Comparison of ENCODE assay signal across 8 cellular contexts in the genomic region with DNA sequence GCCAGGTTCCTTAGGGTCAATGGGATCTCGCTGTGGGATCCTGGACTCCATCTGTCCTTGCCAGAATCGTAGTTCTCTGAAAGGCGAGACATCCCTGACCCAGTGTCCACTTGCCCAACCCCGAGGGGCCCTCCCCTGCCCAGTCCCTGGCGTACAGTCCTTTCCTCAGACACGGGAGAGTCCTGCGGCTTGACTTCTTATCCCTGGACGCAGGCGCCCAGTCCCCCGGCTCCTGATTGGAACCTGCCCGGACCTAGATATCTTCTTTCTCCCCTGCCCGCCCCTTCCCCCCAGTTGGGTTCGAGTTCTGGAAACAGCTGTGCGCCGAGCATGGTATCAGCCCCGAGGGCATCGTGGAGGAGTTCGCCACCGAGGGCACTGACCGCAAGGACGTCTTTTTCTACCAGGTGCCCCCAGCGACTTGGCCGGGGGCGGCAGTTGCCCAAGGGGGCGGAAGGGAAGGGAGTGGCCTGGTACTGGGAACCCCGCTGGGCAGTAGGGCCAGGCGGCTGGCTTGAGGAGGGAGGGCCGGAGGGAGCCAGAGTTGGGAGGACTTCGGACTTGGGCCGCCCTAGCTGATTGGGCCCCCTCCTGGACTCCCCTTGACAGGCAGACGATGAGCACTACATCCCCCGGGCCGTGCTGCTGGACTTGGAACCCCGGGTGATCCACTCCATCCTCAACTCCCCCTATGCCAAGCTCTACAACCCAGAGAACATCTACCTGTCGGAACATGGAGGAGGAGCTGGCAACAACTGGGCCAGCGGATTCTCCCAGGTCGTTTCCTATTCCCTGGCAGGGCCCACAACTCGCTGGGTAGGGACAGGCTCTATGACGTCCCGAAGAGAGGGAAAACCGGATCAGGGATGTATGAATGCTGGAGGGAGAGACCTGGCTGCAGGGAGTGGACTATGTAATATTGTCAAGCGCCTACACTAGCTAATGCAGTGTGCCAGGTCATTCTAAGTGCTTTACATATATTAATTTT. TPM values are rescaled to one million over a fixed set of nuclear protein-coding genes. Genes with fewer than 3 reads are reported as not detected.
DNase-seq lines count a peak whose midpoint lies in the region; ATAC-seq and TF ChIP-seq lines count a peak whose summit lies in the region.
"Not testable (repeated sequence)": the region's sequence is repeated elsewhere in the genome, so short reads cannot be mapped to it uniquely, and the experiment has no call there.

No MANE protein-coding gene starts in this region.

- not testable (repeated sequence) for H3F3A ChIP-seq in GM23248 (ENCODE audit: insufficient read depth)

- H3K27me3 Mint-ChIP-seq in CD4-positive, CD25-positive, alpha-beta regulatory T cell; brain; naive thymus-derived CD8-positive, alpha-beta T cell; stimulated activated memory B cell treated with anti-CD40 and anti-IgM and Interleukin-4, amounts not matched to agents 10 μg/mL and 1 μg/mL and 100 μg/mL, for 72 hours: not testable (repeated sequence)

- not testable (repeated sequence) for DNase-seq in CD4-positive, CD25-positive, alpha-beta regulatory T cell
- peak; percentile 9 for DNase-seq in GM23248
- peak; percentile 67 for DNase-seq in NCI-H146 (lab: John Stamatoyannopoulos, UW)
- peak; percentile 11 for DNase-seq in activated CD4-positive, alpha-beta T cell treated with anti-CD3 and anti-CD28 coated beads for 1 hour
- peak in 2 of 5 donors; percentile 59 to 71 for DNase-seq in heart left ventricle
- peak in 3 of 10 donors; percentile 6 to 21 (median 15) for DNase-seq in naive thymus-derived CD8-positive, alpha-beta T cell

- peak overlapping the region; percentile 92 for H2AFZ ChIP-seq in GM23248

- H3K27ac ChIP-seq in CD4-positive, CD25-positive, alpha-beta regulatory T cell (ENCODE audit: insufficient read depth, low read length, poor library complexity, severe bottlenecking): peak overlapping the region; percentile 76
- H3K27ac ChIP-seq in GM23248 (peak overlapping the region; percentile 89), heart left ventricle (peak overlapping the region; percentile 43 to 97 (median 90))

- intact Hi-C loops in heart left ventricle (cut with DNase I): loop anchor here in 9 of 10 donors (1.0 to 10.0 kb wide), 10 partner anchors 31 to 155 kb away; a partner anchor contains a TSS

- H3K36me3 Mint-ChIP-seq in CD4-positive, CD25-positive, alpha-beta regulatory T cell: peaks cover 27% of the 10 kb centered on the region
- H3K36me3 Mint-ChIP-seq in brain: peaks cover 30% of the 10 kb centered on the region
- H3K36me3 Mint-ChIP-seq in naive thymus-derived CD8-positive, alpha-beta T cell: peaks cover 3 to 46% (median 19%) of the 10 kb centered on the region in 3 donors
- peaks cover 34% of the 10 kb centered on the region for H3K36me3 Mint-ChIP-seq in stimulated activated memory B cell treated with anti-CD40 and anti-IgM and Interleukin-4, amounts not matched to agents 10 μg/mL and 1 μg/mL and 100 μg/mL, for 72 hours

- not testable (repeated sequence) for ATAC-seq in CD4-positive, CD25-positive, alpha-beta regulatory T cell (ENCODE audit: low read depth in 2 of 2); naive thymus-derived CD8-positive, alpha-beta T cell; stimulated activated memory B cell treated with anti-CD40 and anti-IgM and Interleukin-4, amounts not matched to agents 10 μg/mL and 1 μg/mL and 100 μg/mL, for 72 hours
- peak in 3 of 4 donors; percentile 7 to 51 (median 44) for ATAC-seq in heart left ventricle

- not testable (repeated sequence) for H3K9me2 ChIP-seq in GM23248 (ENCODE audit: insufficient read depth)

- H3K4me3 ChIP-seq in CD4-positive, CD25-positive, alpha-beta regulatory T cell (ENCODE audit: low read depth, low read length): peak overlapping the region; percentile 88
- H3K4me3 ChIP-seq in GM23248 (peak overlapping the region; percentile 99), heart left ventricle (peak overlapping the region; percentile 53 to 96 (median 86))

- H3K27me3 ChIP-seq in CD4-positive, CD25-positive, alpha-beta regulatory T cell (ENCODE audit: control insufficient read depth, insufficient read depth, low read length); GM23248 (replicated peaks; ENCODE audit: insufficient read depth); heart left ventricle: not testable (repeated sequence)

- POLR2A ChIA-PET in naive thymus-derived CD8-positive, alpha-beta T cell (lab: Charles Lee): interaction anchor here (0.5 to 3.3 kb wide), 22 partner anchors 9 to 757 kb away, joined by 3 to 26 read pairs (median 4); a partner anchor contains a TSS

- peaks cover 44% of the 10 kb centered on the region for H3K4me1 ChIP-seq in CD4-positive, CD25-positive, alpha-beta regulatory T cell (ENCODE audit: control insufficient read depth, insufficient read depth, low read length, poor library complexity, severe bottlenecking)
- H3K4me1 ChIP-seq in GM23248 (ENCODE audit: insufficient read depth) (peaks cover 12% of the 10 kb centered on the region), heart left ventricle (peaks cover 3 to 42% (median 33%) of the 10 kb centered on the region in 12 donors)

- peak overlapping the region; percentile 92 for H3K9ac ChIP-seq in GM23248

- H3K27ac Mint-ChIP-seq in CD4-positive, CD25-positive, alpha-beta regulatory T cell: peak overlapping the region; percentile 97 to 100 (median 100)
- peak overlapping the region; percentile 92 to 99 (median 98) for H3K27ac Mint-ChIP-seq in brain
- H3K27ac Mint-ChIP-seq in naive thymus-derived CD8-positive, alpha-beta T cell: peak overlapping the region; percentile 94 to 100 (median 99)
- peak overlapping the region; percentile 92 for H3K27ac Mint-ChIP-seq in stimulated activated memory B cell treated with anti-CD40 and anti-IgM and Interleukin-4, amounts not matched to agents 10 μg/mL and 1 μg/mL and 100 μg/mL, for 72 hours

- WGBS in GM23248 (ENCODE audit: low coverage in 1 of 2, low lambda C conversion rate in 2 of 2, missing lambda C conversion rate in 2 of 2), 2 experiments: 8 to 9% methylated on average over 32 to 37 of the region's 42 CpGs
- WGBS in heart left ventricle, 4 donors: 12 to 18% (median 13%) methylated on average over 19 to 35 of the region's 42 CpGs

- peak overlapping the region; percentile 100 for H3K4me3 Mint-ChIP-seq in CD4-positive, CD25-positive, alpha-beta regulatory T cell
- H3K4me3 Mint-ChIP-seq in brain: peak overlapping the region; percentile 98 to 100 (median 99)
- peak overlapping the region; percentile 97 to 100 (median 100) for H3K4me3 Mint-ChIP-seq in naive thymus-derived CD8-positive, alpha-beta T cell
- H3K4me3 Mint-ChIP-seq in stimulated activated memory B cell treated with anti-CD40 and anti-IgM and Interleukin-4, amounts not matched to agents 10 μg/mL and 1 μg/mL and 100 μg/mL, for 72 hours: peak overlapping the region; percentile 99

- peaks cover 49% of the 10 kb centered on the region for H3K79me2 ChIP-seq in GM23248 (ENCODE audit: insufficient read depth)

- TF ChIP-seq POLR2A in heart left ventricle (IDR thresholded peaks at IDR 0.05): not testable (repeated sequence)

- peaks cover 5 to 45% (median 29%) of the 10 kb centered on the region in 4 donors for H3K4me1 Mint-ChIP-seq in CD4-positive, CD25-positive, alpha-beta regulatory T cell
- H3K4me1 Mint-ChIP-seq in brain: peaks cover 44% of the 10 kb centered on the region
- peaks cover 21 to 46% (median 41%) of the 10 kb centered on the region in 4 donors for H3K4me1 Mint-ChIP-seq in naive thymus-derived CD8-positive, alpha-beta T cell
- H3K4me1 Mint-ChIP-seq in stimulated activated memory B cell treated with anti-CD40 and anti-IgM and Interleukin-4, amounts not matched to agents 10 μg/mL and 1 μg/mL and 100 μg/mL, for 72 hours: peaks cover 45% of the 10 kb centered on the region

- in situ Hi-C loops in GM23248 (cut with MboI): not testable (repeated sequence)

- H4K20me1 ChIP-seq in GM23248 (ENCODE audit: insufficient read depth): not testable (repeated sequence)

- not testable (repeated sequence) for H3K9me3 ChIP-seq in CD4-positive, CD25-positive, alpha-beta regulatory T cell (ENCODE audit: control insufficient read depth in 2 of 2, low read length in 2 of 2); GM23248 (ENCODE audit: low read depth); heart left ventricle

- H3K9me3 Mint-ChIP-seq in CD4-positive, CD25-positive, alpha-beta regulatory T cell; brain; naive thymus-derived CD8-positive, alpha-beta T cell; stimulated activated memory B cell treated with anti-CD40 and anti-IgM and Interleukin-4, amounts not matched to agents 10 μg/mL and 1 μg/mL and 100 μg/mL, for 72 hours: not testable (repeated sequence)

- peak overlapping the region; percentile 86 for H3K4me2 ChIP-seq in GM23248 (ENCODE audit: unreplicated experiment)

- not testable (repeated sequence) for TF ChIP-seq CTCF in brain (conservative IDR thresholded peaks at IDR 0.05); heart left ventricle (IDR thresholded peaks at IDR 0.05)

- peaks cover 11% of the 10 kb centered on the region for H3K36me3 ChIP-seq in CD4-positive, CD25-positive, alpha-beta regulatory T cell (ENCODE audit: control insufficient read depth, insufficient read depth, low read length)
- H3K36me3 ChIP-seq in GM23248 (ENCODE audit: low read depth): not testable (repeated sequence)
- H3K36me3 ChIP-seq in heart left ventricle: peaks cover 0 to 44% (median 34%) of the 10 kb centered on the region in 9 donors

RNA-seq across cellular contexts. Expression of a gene that starts 0.6 kb away (rescaled TPM):
- 8.2 TPM for total RNA-seq in CD4-positive, CD25-positive, alpha-beta regulatory T cell
- polyA plus RNA-seq in CD4-positive, CD25-positive, alpha-beta regulatory T cell: 10 to 100 TPM in 2 of 4 donors, 1 to 10 TPM in 2; 7.2 to 13.5 (median 10.1) TPM
- 42.5 and 53.0 TPM in 2 replicates for total RNA-seq in GM23248 (2014; rRNA removed; shearing (Covaris generic))
- polyA plus RNA-seq in GM23248 (2016; fragmentation: Nextera tagmentation; extraction: Ambion mirVana) (91.4 and 95.3 TPM in 2 replicates), brain (ENCODE audit: insufficient read depth, low read depth, low replicate concordance) (207 TPM), heart left ventricle (100 to 1,000 TPM in 1 of 2 donors, 10 to 100 TPM in 1; 46.4 to 112 TPM)
- total RNA-seq in heart left ventricle: 10 to 100 TPM; 31.5 to 80.1 (median 49.3) TPM
- total RNA-seq in naive thymus-derived CD8-positive, alpha-beta T cell: 10 to 100 TPM; 12.7 to 16.3 TPM
- polyA plus RNA-seq in naive thymus-derived CD8-positive, alpha-beta T cell: 10 to 100 TPM in 1 of 3 donors, 1 to 10 TPM in 2; 6.7 to 10.3 (median 7.8) TPM

RNA-seq across cellular contexts. Expression of a gene that starts 0.9 kb away (rescaled TPM):
- total RNA-seq in CD4-positive, CD25-positive, alpha-beta regulatory T cell: 116 TPM
- 100 to 1,000 TPM; 201 to 243 (median 218) TPM for polyA plus RNA-seq in CD4-positive, CD25-positive, alpha-beta regulatory T cell
- total RNA-seq in GM23248 (2014; rRNA removed; shearing (Covaris generic)): 54.8 and 66.7 TPM in 2 replicates
- polyA plus RNA-seq in GM23248 (2016; fragmentation: Nextera tagmentation; extraction: Ambion mirVana) (36.3 and 38.0 TPM in 2 replicates), brain (ENCODE audit: insufficient read depth, low read depth, low replicate concordance) (24.5 TPM), heart left ventricle (10 to 100 TPM; 12.2 to 16.8 TPM)
- 10 to 100 TPM; 21.3 to 39.0 (median 28.3) TPM for total RNA-seq in heart left ventricle
- total RNA-seq in naive thymus-derived CD8-positive, alpha-beta T cell: 100 to 1,000 TPM; 139 to 147 TPM
- 100 to 1,000 TPM; 119 to 131 (median 122) TPM for polyA plus RNA-seq in naive thymus-derived CD8-positive, alpha-beta T cell

RNA-seq across cellular contexts. Expression of a gene that starts 32.6 kb away (rescaled TPM):
- 2.5 TPM for total RNA-seq in CD4-positive, CD25-positive, alpha-beta regulatory T cell
- under 1 TPM in 3 of 4 donors, not detected in 1; 0.25 to 0.71 (median 0.39) TPM for polyA plus RNA-seq in CD4-positive, CD25-positive, alpha-beta regulatory T cell
- 8.2 and 8.9 TPM in 2 replicates for total RNA-seq in GM23248 (2014; rRNA removed; shearing (Covaris generic))
- polyA plus RNA-seq in GM23248 (2016; fragmentation: Nextera tagmentation; extraction: Ambion mirVana): 11.1 and 12.0 TPM in 2 replicates
- 23.6 TPM for polyA plus RNA-seq in brain (ENCODE audit: insufficient read depth, low read depth, low replicate concordance)
- 1 to 10 TPM in 7 of 9 donors, under 1 TPM in 2; 0.71 to 4.1 (median 2.0) TPM for total RNA-seq in heart left ventricle
- polyA plus RNA-seq in heart left ventricle: 1 to 10 TPM; 2.1 to 2.9 TPM
- total RNA-seq in naive thymus-derived CD8-positive, alpha-beta T cell: 1 to 10 TPM; 3.3 to 4.6 TPM
- polyA plus RNA-seq in naive thymus-derived CD8-positive, alpha-beta T cell: 1 to 10 TPM in 1 of 3 donors, under 1 TPM in 2; 0.69 to 1.1 (median 0.71) TPM

RNA-seq across cellular contexts. Expression of a gene that starts 43.2 kb away (rescaled TPM):
- 40.8 TPM for total RNA-seq in CD4-positive, CD25-positive, alpha-beta regulatory T cell
- 10 to 100 TPM; 44.0 to 55.4 (median 49.5) TPM for polyA plus RNA-seq in CD4-positive, CD25-positive, alpha-beta regulatory T cell
- 29.3 and 30.8 TPM in 2 replicates for total RNA-seq in GM23248 (2014; rRNA removed; shearing (Covaris generic))
- 37.0 and 39.3 TPM in 2 replicates for polyA plus RNA-seq in GM23248 (2016; fragmentation: Nextera tagmentation; extraction: Ambion mirVana)
- polyA plus RNA-seq in brain (ENCODE audit: insufficient read depth, low read depth, low replicate concordance): 49.5 TPM
- 10 to 100 TPM; 48.1 to 76.2 (median 57.9) TPM for total RNA-seq in heart left ventricle
- 10 to 100 TPM; 53.1 to 71.7 TPM for polyA plus RNA-seq in heart left ventricle
- 10 to 100 TPM; 58.2 to 67.8 TPM for total RNA-seq in naive thymus-derived CD8-positive, alpha-beta T cell
- polyA plus RNA-seq in naive thymus-derived CD8-positive, alpha-beta T cell: 10 to 100 TPM; 24.6 to 47.1 (median 25.0) TPM

RNA-seq across cellular contexts. Expression of a gene that starts 48.2 kb away (rescaled TPM):
- 45.0 TPM for total RNA-seq in CD4-positive, CD25-positive, alpha-beta regulatory T cell
- 10 to 100 TPM; 41.6 to 56.1 (median 51.8) TPM for polyA plus RNA-seq in CD4-positive, CD25-positive, alpha-beta regulatory T cell
- 19.2 and 22.7 TPM in 2 replicates for total RNA-seq in GM23248 (2014; rRNA removed; shearing (Covaris generic))
- 50.1 and 56.9 TPM in 2 replicates for polyA plus RNA-seq in GM23248 (2016; fragmentation: Nextera tagmentation; extraction: Ambion mirVana)
- polyA plus RNA-seq in brain (ENCODE audit: insufficient read depth, low read depth, low replicate concordance): 116 TPM
- 10 to 100 TPM; 24.3 to 50.4 (median 33.2) TPM for total RNA-seq in heart left ventricle
- polyA plus RNA-seq in heart left ventricle: 10 to 100 TPM; 37.5 to 59.1 TPM
- total RNA-seq in naive thymus-derived CD8-positive, alpha-beta T cell: 10 to 100 TPM; 67.0 to 72.3 TPM
- 10 to 100 TPM; 48.3 to 67.9 (median 65.5) TPM for polyA plus RNA-seq in naive thymus-derived CD8-positive, alpha-beta T cell
